In the genomic region with DNA sequence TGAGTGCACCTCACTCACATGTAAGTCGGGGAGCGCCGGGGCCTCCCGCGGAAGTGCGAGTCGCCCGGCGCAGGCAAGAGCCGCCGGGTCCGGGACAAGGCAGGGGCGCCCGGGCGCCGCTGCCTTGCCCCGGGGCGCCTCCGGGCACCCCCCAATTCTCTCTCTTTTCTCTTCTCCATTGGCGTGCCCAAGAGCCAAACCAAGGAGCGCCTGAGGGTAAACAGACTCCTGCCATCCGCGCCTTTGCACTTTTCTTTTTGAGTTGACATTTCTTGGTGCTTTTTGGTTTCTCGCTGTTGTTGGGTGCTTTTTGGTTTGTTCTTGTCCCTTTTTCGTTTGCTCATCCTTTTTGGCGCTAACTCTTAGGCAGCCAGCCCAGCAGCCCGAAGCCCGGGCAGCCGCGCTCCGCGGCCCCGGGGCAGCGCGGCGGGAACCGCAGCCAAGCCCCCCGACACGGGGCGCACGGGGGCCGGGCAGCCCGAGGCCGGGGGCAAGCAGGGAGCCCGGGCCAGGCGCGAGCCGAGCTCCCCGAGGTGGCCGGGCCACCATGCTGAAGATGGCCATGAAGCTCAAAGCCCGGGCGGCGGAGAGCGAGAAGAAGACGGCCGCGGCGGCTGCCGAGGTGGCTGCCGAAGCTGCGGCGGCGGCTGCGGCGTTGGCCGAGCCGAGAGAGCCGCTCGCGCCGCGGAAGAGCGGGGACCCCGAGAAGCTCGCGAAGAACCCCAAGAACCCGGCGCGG, we compare ENCODE assay signal across 1 cellular context.
TF ChIP-seq lines count a peak whose summit lies in the region.

No MANE protein-coding gene starts in this region.

TF ChIP-seq in SK-N-SH treated with all-trans-retinoic acid at 6 μM for 48 hours, 23 proteins besides CTCF, POLR2A, EP300 and RAD21 (continued from another document):
- TF ChIP-seq, protein P1, sequence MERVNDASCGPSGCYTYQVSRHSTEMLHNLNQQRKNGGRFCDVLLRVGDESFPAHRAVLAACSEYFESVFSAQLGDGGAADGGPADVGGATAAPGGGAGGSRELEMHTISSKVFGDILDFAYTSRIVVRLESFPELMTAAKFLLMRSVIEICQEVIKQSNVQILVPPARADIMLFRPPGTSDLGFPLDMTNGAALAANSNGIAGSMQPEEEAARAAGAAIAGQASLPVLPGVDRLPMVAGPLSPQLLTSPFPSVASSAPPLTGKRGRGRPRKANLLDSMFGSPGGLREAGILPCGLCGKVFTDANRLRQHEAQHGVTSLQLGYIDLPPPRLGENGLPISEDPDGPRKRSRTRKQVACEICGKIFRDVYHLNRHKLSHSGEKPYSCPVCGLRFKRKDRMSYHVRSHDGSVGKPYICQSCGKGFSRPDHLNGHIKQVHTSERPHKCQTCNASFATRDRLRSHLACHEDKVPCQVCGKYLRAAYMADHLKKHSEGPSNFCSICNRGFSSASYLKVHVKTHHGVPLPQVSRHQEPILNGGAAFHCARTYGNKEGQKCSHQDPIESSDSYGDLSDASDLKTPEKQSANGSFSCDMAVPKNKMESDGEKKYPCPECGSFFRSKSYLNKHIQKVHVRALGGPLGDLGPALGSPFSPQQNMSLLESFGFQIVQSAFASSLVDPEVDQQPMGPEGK (CRISPR knock-in tag; IDR thresholded peaks at IDR 0.05; ENCODE audit: borderline replicate concordance) = no peak
- TF ChIP-seq ZNF70 (CRISPR knock-in tag; IDR thresholded peaks at IDR 0.05) (no peak), CSDC2 (CRISPR knock-in tag; IDR thresholded peaks at IDR 0.05) (no peak), OSR1 (CRISPR knock-in tag; IDR thresholded peaks at IDR 0.05) (no peak), ESRRG (CRISPR knock-in tag; IDR thresholded peaks at IDR 0.05) (no peak), RARB (CRISPR knock-in tag; IDR thresholded peaks at IDR 0.05) (no peak), PPARA (CRISPR knock-in tag; IDR thresholded peaks at IDR 0.05; ENCODE audit: borderline replicate concordance) (no peak), TCF4 (CRISPR knock-in tag; IDR thresholded peaks at IDR 0.05; ENCODE audit: borderline replicate concordance) (no peak), ARNTL (CRISPR knock-in tag; IDR thresholded peaks at IDR 0.05; ENCODE audit: borderline replicate concordance, low read depth) (no peak), ZFP3 (CRISPR knock-in tag; IDR thresholded peaks at IDR 0.05) (no peak)
- TF ChIP-seq, protein P2, sequence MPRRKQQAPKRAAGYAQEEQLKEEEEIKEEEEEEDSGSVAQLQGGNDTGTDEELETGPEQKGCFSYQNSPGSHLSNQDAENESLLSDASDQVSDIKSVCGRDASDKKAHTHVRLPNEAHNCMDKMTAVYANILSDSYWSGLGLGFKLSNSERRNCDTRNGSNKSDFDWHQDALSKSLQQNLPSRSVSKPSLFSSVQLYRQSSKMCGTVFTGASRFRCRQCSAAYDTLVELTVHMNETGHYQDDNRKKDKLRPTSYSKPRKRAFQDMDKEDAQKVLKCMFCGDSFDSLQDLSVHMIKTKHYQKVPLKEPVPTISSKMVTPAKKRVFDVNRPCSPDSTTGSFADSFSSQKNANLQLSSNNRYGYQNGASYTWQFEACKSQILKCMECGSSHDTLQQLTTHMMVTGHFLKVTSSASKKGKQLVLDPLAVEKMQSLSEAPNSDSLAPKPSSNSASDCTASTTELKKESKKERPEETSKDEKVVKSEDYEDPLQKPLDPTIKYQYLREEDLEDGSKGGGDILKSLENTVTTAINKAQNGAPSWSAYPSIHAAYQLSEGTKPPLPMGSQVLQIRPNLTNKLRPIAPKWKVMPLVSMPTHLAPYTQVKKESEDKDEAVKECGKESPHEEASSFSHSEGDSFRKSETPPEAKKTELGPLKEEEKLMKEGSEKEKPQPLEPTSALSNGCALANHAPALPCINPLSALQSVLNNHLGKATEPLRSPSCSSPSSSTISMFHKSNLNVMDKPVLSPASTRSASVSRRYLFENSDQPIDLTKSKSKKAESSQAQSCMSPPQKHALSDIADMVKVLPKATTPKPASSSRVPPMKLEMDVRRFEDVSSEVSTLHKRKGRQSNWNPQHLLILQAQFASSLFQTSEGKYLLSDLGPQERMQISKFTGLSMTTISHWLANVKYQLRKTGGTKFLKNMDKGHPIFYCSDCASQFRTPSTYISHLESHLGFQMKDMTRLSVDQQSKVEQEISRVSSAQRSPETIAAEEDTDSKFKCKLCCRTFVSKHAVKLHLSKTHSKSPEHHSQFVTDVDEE (CRISPR knock-in tag; IDR thresholded peaks at IDR 0.05) = no peak
- TF ChIP-seq, protein P3, sequence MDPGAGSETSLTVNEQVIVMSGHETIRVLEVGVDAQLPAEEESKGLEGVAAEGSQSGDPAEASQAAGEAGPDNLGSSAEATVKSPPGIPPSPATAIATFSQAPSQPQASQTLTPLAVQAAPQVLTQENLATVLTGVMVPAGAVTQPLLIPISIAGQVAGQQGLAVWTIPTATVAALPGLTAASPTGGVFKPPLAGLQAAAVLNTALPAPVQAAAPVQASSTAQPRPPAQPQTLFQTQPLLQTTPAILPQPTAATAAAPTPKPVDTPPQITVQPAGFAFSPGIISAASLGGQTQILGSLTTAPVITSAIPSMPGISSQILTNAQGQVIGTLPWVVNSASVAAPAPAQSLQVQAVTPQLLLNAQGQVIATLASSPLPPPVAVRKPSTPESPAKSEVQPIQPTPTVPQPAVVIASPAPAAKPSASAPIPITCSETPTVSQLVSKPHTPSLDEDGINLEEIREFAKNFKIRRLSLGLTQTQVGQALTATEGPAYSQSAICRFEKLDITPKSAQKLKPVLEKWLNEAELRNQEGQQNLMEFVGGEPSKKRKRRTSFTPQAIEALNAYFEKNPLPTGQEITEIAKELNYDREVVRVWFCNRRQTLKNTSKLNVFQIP (CRISPR knock-in tag; IDR thresholded peaks at IDR 0.05; ENCODE audit: borderline replicate concordance, low read depth) = no peak
- TF ChIP-seq, protein P4, sequence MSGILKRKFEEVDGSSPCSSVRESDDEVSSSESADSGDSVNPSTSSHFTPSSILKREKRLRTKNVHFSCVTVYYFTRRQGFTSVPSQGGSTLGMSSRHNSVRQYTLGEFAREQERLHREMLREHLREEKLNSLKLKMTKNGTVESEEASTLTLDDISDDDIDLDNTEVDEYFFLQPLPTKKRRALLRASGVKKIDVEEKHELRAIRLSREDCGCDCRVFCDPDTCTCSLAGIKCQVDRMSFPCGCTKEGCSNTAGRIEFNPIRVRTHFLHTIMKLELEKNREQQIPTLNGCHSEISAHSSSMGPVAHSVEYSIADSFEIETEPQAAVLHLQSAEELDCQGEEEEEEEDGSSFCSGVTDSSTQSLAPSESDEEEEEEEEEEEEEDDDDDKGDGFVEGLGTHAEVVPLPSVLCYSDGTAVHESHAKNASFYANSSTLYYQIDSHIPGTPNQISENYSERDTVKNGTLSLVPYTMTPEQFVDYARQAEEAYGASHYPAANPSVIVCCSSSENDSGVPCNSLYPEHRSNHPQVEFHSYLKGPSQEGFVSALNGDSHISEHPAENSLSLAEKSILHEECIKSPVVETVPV (CRISPR knock-in tag; IDR thresholded peaks at IDR 0.05) = no peak
- TF ChIP-seq, protein P5, sequence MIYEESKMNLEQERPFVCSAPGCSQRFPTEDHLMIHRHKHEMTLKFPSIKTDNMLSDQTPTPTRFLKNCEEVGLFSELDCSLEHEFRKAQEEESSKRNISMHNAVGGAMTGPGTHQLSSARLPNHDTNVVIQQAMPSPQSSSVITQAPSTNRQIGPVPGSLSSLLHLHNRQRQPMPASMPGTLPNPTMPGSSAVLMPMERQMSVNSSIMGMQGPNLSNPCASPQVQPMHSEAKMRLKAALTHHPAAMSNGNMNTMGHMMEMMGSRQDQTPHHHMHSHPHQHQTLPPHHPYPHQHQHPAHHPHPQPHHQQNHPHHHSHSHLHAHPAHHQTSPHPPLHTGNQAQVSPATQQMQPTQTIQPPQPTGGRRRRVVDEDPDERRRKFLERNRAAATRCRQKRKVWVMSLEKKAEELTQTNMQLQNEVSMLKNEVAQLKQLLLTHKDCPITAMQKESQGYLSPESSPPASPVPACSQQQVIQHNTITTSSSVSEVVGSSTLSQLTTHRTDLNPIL (CRISPR knock-in tag; IDR thresholded peaks at IDR 0.05; ENCODE audit: low read depth) = no peak
